ENCODE assay signal across 8 cellular contexts in the genomic region with DNA sequence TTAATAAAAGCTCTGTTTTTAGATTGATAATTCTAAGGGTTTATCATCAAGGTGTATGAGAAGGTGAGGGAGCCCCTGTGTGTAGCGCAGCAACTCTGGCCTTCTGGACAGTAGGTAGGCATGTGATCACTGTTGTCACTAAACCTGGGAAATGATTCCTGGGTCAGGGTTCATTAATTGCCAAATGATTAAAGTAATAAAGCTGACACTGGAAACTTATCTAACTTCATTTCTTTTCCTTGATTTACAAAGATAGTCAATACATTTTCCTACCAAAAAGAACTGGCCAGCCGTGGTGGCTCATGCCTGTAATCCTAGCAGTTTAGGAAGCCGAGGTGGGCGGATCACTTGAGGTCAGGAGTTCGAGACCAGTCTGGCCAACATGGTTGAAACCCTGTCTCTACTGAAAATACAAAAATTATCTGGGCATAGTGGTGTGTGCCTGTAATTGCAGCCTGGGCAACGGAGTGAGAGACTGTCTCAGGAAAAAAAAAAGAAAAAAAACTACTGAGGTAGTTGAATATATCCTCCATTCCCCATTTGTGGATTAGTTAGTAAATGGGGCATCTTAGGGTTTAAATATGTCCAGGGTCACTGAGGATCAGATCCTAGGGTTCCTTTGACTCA. TPM values are rescaled to one million over a fixed set of nuclear protein-coding genes. Genes with fewer than 3 reads are reported as not detected.
DNase-seq lines count a peak whose midpoint lies in the region; ATAC-seq and TF ChIP-seq lines count a peak whose summit lies in the region.

No MANE protein-coding gene starts in this region.

- no peak for ATAC-seq in HG03457 (IDR thresholded peaks at IDR 0.05; ENCODE audit: unreplicated experiment)
- no peak for ATAC-seq in HG03175 (IDR thresholded peaks at IDR 0.05; ENCODE audit: unreplicated experiment)
- ATAC-seq in activated CD4-positive, CD25-positive, alpha-beta regulatory T cell treated with anti-CD3 and anti-CD28 coated beads, Interleukin-2, amount 50 U/mL, for 24 hours, result no peak

- peak overlapping the region; percentile 86 for H3K4me3 Mint-ChIP-seq in mesothelial cell of epicardium

- no peak overlapping the region for H3K9ac ChIP-seq in HUES6 (ENCODE audit: low read length)
- no peak overlapping the region for H3K9ac ChIP-seq in adipocyte (ENCODE audit: low read length)

- peak overlapping the region; percentile 85; the same call in 1 of the 2 replicates for H3K4me3 ChIP-seq in HUES6 (ENCODE audit: low read depth, low read length)
- peak overlapping the region; percentile 88 for H3K4me3 ChIP-seq in adipocyte (ENCODE audit: low read length)

- H3K9me3 ChIP-seq in HUES6 (ENCODE audit: control insufficient read depth, insufficient read depth, low read depth, low read length), result no peaks in the 10 kb centered on the region
- no peaks in the 10 kb centered on the region for H3K9me3 ChIP-seq in adipocyte (ENCODE audit: control insufficient read depth, low read length)

- TF ChIP-seq CTCF in mesothelial cell of epicardium (IDR thresholded peaks at IDR 0.05; ENCODE audit: unreplicated experiment), result peak; percentile 69

- H3K27me3 Mint-ChIP-seq in mesothelial cell of epicardium (ENCODE audit: low read depth), result no peaks in the 10 kb centered on the region

- no peaks in the 10 kb centered on the region for H3K27me3 ChIP-seq in HUES6 (ENCODE audit: control insufficient read depth, insufficient read depth, low read length)
- H3K27me3 ChIP-seq in adipocyte (replicated peaks; ENCODE audit: control insufficient read depth, insufficient read depth, low read length), result no peaks in the 10 kb centered on the region

- peaks cover 34% of the 10 kb centered on the region for H3K4me1 Mint-ChIP-seq in mesothelial cell of epicardium

- no peaks in the 10 kb centered on the region for H3K9me3 Mint-ChIP-seq in mesothelial cell of epicardium

- DNase-seq in Caki2 (ENCODE audit: low read depth) (peak; percentile 29), adipocyte (ENCODE audit: low read depth) (peak; percentile 51), mesothelial cell of epicardium (ENCODE audit: low spot score in 2 of 2, unreplicated experiment in 2 of 2) (no peak), NCI-H2196 treated with DMSO at 0.1 percent for 48 hours (lab: John Stamatoyannopoulos, UW; ENCODE audit: unreplicated experiment) (no peak)

- in situ Hi-C loops in Caki2 (cut with HindIII; ENCODE audit: low pct_unique_long_range_greater_than_20kb, low sequenced_read_pairs), result no loop called here

- peaks cover 5% of the 10 kb centered on the region for H3K36me3 Mint-ChIP-seq in mesothelial cell of epicardium

- peak overlapping the region; percentile 64 for H3K27ac Mint-ChIP-seq in mesothelial cell of epicardium

- H3K27ac ChIP-seq in HUES6 (ENCODE audit: low read depth, low read length), result no peak overlapping the region

- H3K4me1 ChIP-seq in HUES6 (ENCODE audit: control insufficient read depth, insufficient read depth, low read length) (peaks cover 16% of the 10 kb centered on the region), adipocyte (ENCODE audit: control insufficient read depth, insufficient read depth, low read length) (peaks cover 35% of the 10 kb centered on the region)

- peaks cover 20% of the 10 kb centered on the region; the same call in 1 of the 2 replicates for H3K36me3 ChIP-seq in HUES6 (ENCODE audit: control insufficient read depth, insufficient read depth, low read length)
- peaks cover 3% of the 10 kb centered on the region for H3K36me3 ChIP-seq in adipocyte (ENCODE audit: control insufficient read depth, insufficient read depth, low read length, severe bottlenecking)

RNA-seq across cellular contexts. Expression of a gene that starts 2.4 kb away (rescaled TPM):
- 46.0 and 118 TPM in 2 replicates for total RNA-seq in Caki2 (2014; rRNA removed; shearing (Covaris generic); ENCODE audit: low replicate concordance)
- 133 to 147 TPM (median 136 TPM) in 3 replicates for total RNA-seq in mesothelial cell of epicardium

RNA-seq across cellular contexts. Expression of a gene that starts 15.8 kb away (rescaled TPM):
- total RNA-seq in Caki2 (2014; rRNA removed; shearing (Covaris generic); ENCODE audit: low replicate concordance), result 54.7 and 81.3 TPM in 2 replicates
- 36.5 to 40.5 TPM (median 39.1 TPM) in 3 replicates for total RNA-seq in mesothelial cell of epicardium

RNA-seq across cellular contexts. Expression of a gene that starts 30.9 kb away (rescaled TPM):
- total RNA-seq in Caki2 (2014; rRNA removed; shearing (Covaris generic); ENCODE audit: low replicate concordance), result 21.1 and 27.8 TPM in 2 replicates
- total RNA-seq in mesothelial cell of epicardium, result 31.1 to 33.2 TPM (median 31.9 TPM) in 3 replicates

RNA-seq across cellular contexts. Expression of a gene that starts 42.5 kb away (rescaled TPM):
- total RNA-seq in Caki2 (2014; rRNA removed; shearing (Covaris generic); ENCODE audit: low replicate concordance), result 6.6 and 18.6 TPM in 2 replicates
- 55.0 to 59.4 TPM (median 56.1 TPM) in 3 replicates for total RNA-seq in mesothelial cell of epicardium

Comparison
In these comparisons a context has a peak if more than half of its experiments do, and no peak if none do; other contexts are left out.
1. DNase-seq: peak in Caki2 (single experiment) and adipocyte (single experiment); none in mesothelial cell of epicardium (0 of 2) and NCI-H2196 treated with DMSO at 0.1 percent for 48 hours (single experiment).